In genomic region chr20:4083103-4083864, GRCh38 we compare ENCODE assay signal across 8 cellular contexts.
A peak's percentile ranks its signal among the peaks of the same experiment; 100 is the strongest.
DNase-seq lines count a peak whose midpoint lies in the region; ATAC-seq, FAIRE-seq and TF ChIP-seq lines count a peak whose summit lies in the region.

No MANE protein-coding gene starts in this region.

- H3K27ac ChIP-seq in HepG2 (ENCODE audit: extremely low read length, insufficient read depth, low read length) (peak overlapping the region; percentile 29), right lobe of liver (no peak overlapping the region), left lung (peak overlapping the region; percentile 67 to 93), aorta (ENCODE audit: low read depth in 1 of 2, low read length in 2 of 2) (peak overlapping the region; percentile 71 to 82)

- peak overlapping the region; percentile 92 for H3K27ac Mint-ChIP-seq in activated naive CD8-positive, alpha-beta T cell treated with anti-CD3 and anti-CD28 coated beads, Interleukin-2, amount 10 ng/mL, durations not matched to agents 7 days and 5 days

- CTCF ChIA-PET in HepG2 (lab: Yijun Ruan, JAX; ENCODE audit: low intra/inter-chr PET ratio, low total read pairs) = interaction anchor here (3.3 kb wide), 1 partner anchor 69 kb away, joined by 59 read pairs; the partner anchor contains the start of gene RNF24

- peak overlapping the region; percentile 18 for H2AFZ ChIP-seq in HepG2 (ENCODE audit: low read length)

- POLR2A ChIA-PET in HepG2 (lab: Yijun Ruan, JAX) = interaction anchor here (0.6 to 1.9 kb wide), 5 partner anchors 8 to 297 kb away, joined by 3 to 4 read pairs (median 3); partner anchors contain the start of gene CENPB
- POLR2A ChIA-PET in activated naive CD8-positive, alpha-beta T cell treated with anti-CD3 and anti-CD28 coated beads, Interleukin-2, amount 10 ng/mL, durations not matched to agents 7 days and 5 days (lab: Charles Lee) = interaction anchor here (0.7 to 3.2 kb wide), 8 partner anchors 11 to 314 kb away, joined by 3 to 17 read pairs (median 4); no protein-coding TSS in a partner anchor

- intact Hi-C loops in HepG2 (cut with micrococcal nuclease; ENCODE audit: unreplicated experiment) = no loop called here
- intact Hi-C loops in right lobe of liver (cut with DNase I) = loop anchor here (10.0 kb wide), 1 partner anchor 68 kb away; the partner anchor contains the start of gene RNF24 (in 2 of the 2)
- intact Hi-C loops in left lung (cut with DNase I) = no loop called here
- intact Hi-C loops in aorta (cut with DNase I) = loop anchor here in 1 of 2 donors (5.0 to 10.0 kb wide), 2 partner anchors 71 to 148 kb away; no protein-coding TSS in a partner anchor

- H3K4me3 ChIP-seq in HepG2 (replicated peaks in 1 of 3; ENCODE audit: insufficient read depth in 1 of 3, low read depth in 2 of 3, low read length in 3 of 3) (peak overlapping the region; percentile 21 to 59 (median 48); a peak in 5 of 6 replicates), right lobe of liver (no peak overlapping the region), left lung (no peak overlapping the region), aorta (ENCODE audit: low read length in 2 of 2) (no peak overlapping the region)

- H3K4me1 ChIP-seq in HepG2 (ENCODE audit: insufficient read depth, low read length) (peaks cover 39% of the 10 kb centered on the region), right lobe of liver (peaks cover 0 to 3% (median 0%) of the 10 kb centered on the region in 4 donors), left lung (peaks cover 3 to 57% of the 10 kb centered on the region in 2 donors), aorta (ENCODE audit: control insufficient read depth in 1 of 2, insufficient read depth in 2 of 2, low read length in 2 of 2) (peaks cover 5% of the 10 kb centered on the region in 2 donors)

- BruUV-seq in HepG2 (replicated peaks; lab: Mats Ljungman, UMichigan) = TSS peak; percentile 95

- H3K27me3 ChIP-seq in HepG2 (ENCODE audit: control insufficient read depth in 1 of 2, insufficient read depth in 2 of 2, low read length in 2 of 2) = peaks cover 0 to 8% of the 10 kb centered on the region in 2 experiments; a peak in 2 of 5 replicates
- H3K27me3 ChIP-seq in right lobe of liver = no peaks in the 10 kb centered on the region
- H3K27me3 ChIP-seq in left lung = no peaks in the 10 kb centered on the region
- H3K27me3 ChIP-seq in aorta (ENCODE audit: control insufficient read depth in 1 of 2, insufficient read depth in 2 of 2, low read length in 1 of 2) = no peaks in the 10 kb centered on the region

- H3K4me3 Mint-ChIP-seq in activated naive CD8-positive, alpha-beta T cell treated with anti-CD3 and anti-CD28 coated beads, Interleukin-2, amount 10 ng/mL, durations not matched to agents 7 days and 5 days = peak overlapping the region; percentile 23

- DNase-seq in HepG2 (ENCODE audit: low spot score) (peak; percentile 54), right lobe of liver (no peak), left lung (no peak), aorta (no peak), NCI-H345 treated with DMSO at 0.1 percent for 48 hours (lab: John Stamatoyannopoulos, UW; ENCODE audit: unreplicated experiment) (no peak), RCC 7860 (ENCODE audit: low spot score) (no peak)
- DNase-seq in activated naive CD8-positive, alpha-beta T cell treated with anti-CD3 and anti-CD28 coated beads, Interleukin-2, amount 10 ng/mL, durations not matched to agents 7 days and 5 days = no peak
- DNase-seq in effector CD4-positive, alpha-beta T cell = no peak

- no peaks in the 10 kb centered on the region for H4K20me1 ChIP-seq in HepG2 (ENCODE audit: insufficient read depth, low read length)

- TF ChIP-seq CTCF in HepG2 (CRISPR knock-in tag; IDR thresholded peaks at IDR 0.05) (peak; percentile 32; the same call in 1 of the 2 replicates), right lobe of liver (IDR thresholded peaks at IDR 0.05) (no peak), left lung (IDR thresholded peaks at IDR 0.05) (no peak)

- in situ Hi-C loops in HepG2 (cut with HindIII; ENCODE audit: extremely low pct_ligation_motif_present, low pct_unique_long_range_greater_than_20kb) = loop anchor here (5.0 kb wide), 1 partner anchor 66 kb away; the partner anchor contains the start of gene RNF24

- FAIRE-seq in HepG2 (lab: Jason Lieb, UNC) = no peak
- no peak for FAIRE-seq in RCC 7860 (lab: Jason Lieb, UNC)

- H3K36me3 ChIP-seq in HepG2 (replicated peaks in 1 of 2; ENCODE audit: control insufficient read depth in 1 of 2, insufficient read depth in 2 of 2, low read length in 2 of 2) (no peaks in the 10 kb centered on the region), right lobe of liver (no peaks in the 10 kb centered on the region), left lung (no peaks in the 10 kb centered on the region), aorta (ENCODE audit: control insufficient read depth in 1 of 2, insufficient read depth in 2 of 2, low read length in 1 of 2) (no peaks in the 10 kb centered on the region)

- WGBS in HepG2 (ENCODE audit: low lambda C conversion rate) = 5% methylated on average over 9 of the region's 10 CpGs
- WGBS in right lobe of liver (ENCODE audit: insufficient coverage, low coverage, low lambda C conversion rate, missing lambda C conversion rate) = 7% methylated on average over 8 of the region's 10 CpGs
- 1 to 6% methylated on average over 6 to 8 of the region's 10 CpGs for WGBS in aorta, 2 donors

- no peaks in the 10 kb centered on the region for H3K79me2 ChIP-seq in HepG2 (ENCODE audit: insufficient read depth, low read length)

- peaks cover 40% of the 10 kb centered on the region for H3K4me1 Mint-ChIP-seq in activated naive CD8-positive, alpha-beta T cell treated with anti-CD3 and anti-CD28 coated beads, Interleukin-2, amount 10 ng/mL, durations not matched to agents 7 days and 5 days

- peak overlapping the region; percentile 98 for H3K4me2 ChIP-seq in HepG2 (ENCODE audit: low read depth, low read length)

- no peaks in the 10 kb centered on the region for H3K9me3 ChIP-seq in HepG2 (ENCODE audit: low read length)
- H3K9me3 ChIP-seq in right lobe of liver = no peaks in the 10 kb centered on the region
- no peaks in the 10 kb centered on the region for H3K9me3 ChIP-seq in left lung
- no peaks in the 10 kb centered on the region for H3K9me3 ChIP-seq in aorta (ENCODE audit: control insufficient read depth, low read length)

- H3K36me3 Mint-ChIP-seq in activated naive CD8-positive, alpha-beta T cell treated with anti-CD3 and anti-CD28 coated beads, Interleukin-2, amount 10 ng/mL, durations not matched to agents 7 days and 5 days = peaks cover 10% of the 10 kb centered on the region

- TF ChIP-seq POLR2A in HepG2 (IDR thresholded peaks at IDR 0.05; ENCODE audit: insufficient read depth in 1 of 2, low read depth in 2 of 2, low read length in 2 of 2) (no peak), right lobe of liver (IDR thresholded peaks at IDR 0.05) (no peak)

- no peak overlapping the region for H3K9ac ChIP-seq in HepG2 (ENCODE audit: insufficient read depth, low read depth, low read length)

- TF ChIP-seq EP300 in HepG2 (IDR thresholded peaks at IDR 0.05; ENCODE audit: low read depth in 2 of 2, low read length in 2 of 2) (no peak), HepG2 (CRISPR knock-in tag; IDR thresholded peaks at IDR 0.05; ENCODE audit: borderline replicate concordance) (no peak)

- peak; percentile 51 for ATAC-seq in HepG2
- no peak for ATAC-seq in right lobe of liver
- ATAC-seq in activated naive CD8-positive, alpha-beta T cell treated with anti-CD3 and anti-CD28 coated beads, Interleukin-2, amount 10 ng/mL, durations not matched to agents 7 days and 5 days (ENCODE audit: low read depth) = no peak
- no peak for ATAC-seq in left lung
- ATAC-seq in aorta (ENCODE audit: low FRiP score) = peak; percentile 12

- no peak for TF ChIP-seq RAD21 in HepG2 (CRISPR knock-in tag; IDR thresholded peaks at IDR 0.05)

- H3K9me3 Mint-ChIP-seq in activated naive CD8-positive, alpha-beta T cell treated with anti-CD3 and anti-CD28 coated beads, Interleukin-2, amount 10 ng/mL, durations not matched to agents 7 days and 5 days = peaks cover 3% of the 10 kb centered on the region

- H3K27me3 Mint-ChIP-seq in activated naive CD8-positive, alpha-beta T cell treated with anti-CD3 and anti-CD28 coated beads, Interleukin-2, amount 10 ng/mL, durations not matched to agents 7 days and 5 days = no peaks in the 10 kb centered on the region

TF ChIP-seq in HepG2, 621 proteins besides CTCF, POLR2A, EP300 and RAD21 (continues in another document):
- no peak for TF ChIP-seq PBX3 (CRISPR knock-in tag; IDR thresholded peaks at IDR 0.05; ENCODE audit: borderline replicate concordance)
- no peak for TF ChIP-seq MIER2 (CRISPR knock-in tag; IDR thresholded peaks at IDR 0.05)
- no peak for TF ChIP-seq NCOA2 (CRISPR knock-in tag; IDR thresholded peaks at IDR 0.05)
- TF ChIP-seq, protein P1, sequence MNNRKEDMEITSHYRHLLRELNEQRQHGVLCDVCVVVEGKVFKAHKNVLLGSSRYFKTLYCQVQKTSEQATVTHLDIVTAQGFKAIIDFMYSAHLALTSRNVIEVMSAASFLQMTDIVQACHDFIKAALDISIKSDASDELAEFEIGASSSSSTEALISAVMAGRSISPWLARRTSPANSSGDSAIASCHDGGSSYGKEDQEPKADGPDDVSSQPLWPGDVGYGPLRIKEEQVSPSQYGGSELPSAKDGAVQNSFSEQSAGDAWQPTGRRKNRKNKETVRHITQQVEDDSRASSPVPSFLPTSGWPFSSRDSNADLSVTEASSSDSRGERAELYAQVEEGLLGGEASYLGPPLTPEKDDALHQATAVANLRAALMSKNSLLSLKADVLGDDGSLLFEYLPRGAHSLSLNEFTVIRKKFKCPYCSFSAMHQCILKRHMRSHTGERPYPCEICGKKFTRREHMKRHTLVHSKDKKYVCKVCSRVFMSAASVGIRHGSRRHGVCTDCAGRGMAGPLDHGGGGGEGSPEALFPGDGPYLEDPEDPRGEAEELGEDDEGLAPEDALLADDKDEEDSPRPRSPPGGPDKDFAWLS (CRISPR knock-in tag; IDR thresholded peaks at IDR 0.05; ENCODE audit: borderline replicate concordance) = no peak
- no peak for TF ChIP-seq ZNF225 (CRISPR knock-in tag; IDR thresholded peaks at IDR 0.05)
- TF ChIP-seq RBAK (CRISPR knock-in tag; IDR thresholded peaks at IDR 0.05) = no peak
- no peak for TF ChIP-seq NBN (conservative IDR thresholded peaks at IDR 0.05)
- no peak for TF ChIP-seq ZNF567 (CRISPR knock-in tag; IDR thresholded peaks at IDR 0.05; ENCODE audit: borderline replicate concordance)
- TF ChIP-seq YEATS4 (CRISPR knock-in tag; IDR thresholded peaks at IDR 0.05; ENCODE audit: borderline replicate concordance) = 0 out of 2 replicates have a peak, but pooled peaks have one; percentile 3

Comparison
In these comparisons a context has a peak if more than half of its experiments do, and no peak if none do; other contexts are left out.
1. ATAC-seq: peak in HepG2 (single experiment) and aorta (single experiment); none in right lobe of liver (0 of 4), activated naive CD8-positive, alpha-beta T cell treated with anti-CD3 and anti-CD28 coated beads, Interleukin-2, amount 10 ng/mL, durations not matched to agents 7 days and 5 days (single experiment) and left lung (single experiment).
2. H3K27ac ChIP-seq: peak in HepG2 (single experiment), left lung (2 of 2) and aorta (2 of 2); none in right lobe of liver (0 of 3).
3. H3K4me3 ChIP-seq: peak in HepG2 (3 of 3); none in right lobe of liver (0 of 3), left lung (0 of 2) and aorta (0 of 2).
4. intact Hi-C loops: an anchor here in right lobe of liver (10.0 kb wide); none called in HepG2 and left lung.